In genomic region chr1:234634922-234635321, GRCh38 we compare ENCODE assay signal across 8 cellular contexts. TPM values are rescaled to one million over a fixed set of nuclear protein-coding genes. Genes with fewer than 3 reads are reported as not detected.
DNase-seq lines count a peak whose midpoint lies in the region; ATAC-seq, FAIRE-seq and TF ChIP-seq lines count a peak whose summit lies in the region.
"Not testable (repeated sequence)": the region's sequence is repeated elsewhere in the genome, so short reads cannot be mapped to it uniquely, and the experiment has no call there.

No MANE protein-coding gene starts in this region.

- dilution Hi-C loops in IMR-90 (cut with HindIII; ENCODE audit: low sequenced_read_pairs, unreplicated experiment): not testable (repeated sequence)

- not testable (repeated sequence) for H2BK15ac ChIP-seq in IMR-90 (ENCODE audit: low read depth, low read length)

- H3K36me3 Mint-ChIP-seq in natural killer cell treated with Interleukin-12 subunit alpha and Interleukin-12 subunit beta and Interleukin-15 and Interleukin-18, amount 100 ng/mL, for 72 hours; stimulated activated effector memory CD8-positive, alpha-beta T cell treated with anti-CD3 and anti-CD28 coated beads, Interleukin-12 subunit alpha, Interleukin-12 subunit beta, amount 100 ng/mL, for 72 hours: not testable (repeated sequence)

- ATAC-seq in IMR-90 (ENCODE audit: low read depth); Panc1; HepG2; natural killer cell treated with Interleukin-12 subunit alpha and Interleukin-12 subunit beta and Interleukin-15 and Interleukin-18, amount 100 ng/mL, for 72 hours; stimulated activated effector memory CD8-positive, alpha-beta T cell treated with anti-CD3 and anti-CD28 coated beads, Interleukin-12 subunit alpha, Interleukin-12 subunit beta, amount 100 ng/mL, for 72 hours: not testable (repeated sequence)

- not testable (repeated sequence) for TF ChIP-seq POLR2A in IMR-90 (IDR thresholded peaks at IDR 0.05; ENCODE audit: low read depth, low read length); HepG2 (IDR thresholded peaks at IDR 0.05; ENCODE audit: insufficient read depth in 1 of 2, low read depth in 2 of 2, low read length in 2 of 2)

- H3K9me1 ChIP-seq in IMR-90 (ENCODE audit: insufficient read depth, low read length): not testable (repeated sequence)

- not testable (repeated sequence) for H2BK5ac ChIP-seq in IMR-90 (ENCODE audit: low read depth, low read length, poor library complexity, severe bottlenecking)

- not testable (repeated sequence) for H4K20me1 ChIP-seq in IMR-90 (ENCODE audit: insufficient read depth, low read length); HepG2 (ENCODE audit: insufficient read depth, low read length); smooth muscle cell (ENCODE audit: low read depth)

- 0 out of 2 replicates have a peak overlapping the region, but pooled peaks have one; percentile 11 for H4K91ac ChIP-seq in IMR-90 (ENCODE audit: insufficient read depth, low read depth, low read length)

- H3K18ac ChIP-seq in IMR-90 (ENCODE audit: low read depth, low read length): not testable (repeated sequence)

- H3K23ac ChIP-seq in IMR-90 (ENCODE audit: low read depth, low read length): not testable (repeated sequence)

- not testable (repeated sequence) for TF ChIP-seq RAD21 in IMR-90 (IDR thresholded peaks at IDR 0.05; ENCODE audit: low read length); HepG2 (CRISPR knock-in tag; IDR thresholded peaks at IDR 0.05)

- H4K5ac ChIP-seq in IMR-90 (ENCODE audit: low read depth, low read length): not testable (repeated sequence)

- H2AK9ac ChIP-seq in IMR-90 (replicated peaks; ENCODE audit: low read depth, low read length, poor library complexity): not testable (repeated sequence)

- peak overlapping the region; percentile 54 to 63 for H3K27ac Mint-ChIP-seq in natural killer cell treated with Interleukin-12 subunit alpha and Interleukin-12 subunit beta and Interleukin-15 and Interleukin-18, amount 100 ng/mL, for 72 hours
- peak overlapping the region; percentile 60 for H3K27ac Mint-ChIP-seq in stimulated activated effector memory CD8-positive, alpha-beta T cell treated with anti-CD3 and anti-CD28 coated beads, Interleukin-12 subunit alpha, Interleukin-12 subunit beta, amount 100 ng/mL, for 72 hours

- not testable (repeated sequence) for H2AFZ ChIP-seq in IMR-90 (replicated peaks; ENCODE audit: low read length, poor library complexity); HepG2 (ENCODE audit: low read length)
- H2AFZ ChIP-seq in smooth muscle cell (ENCODE audit: low read depth): peak overlapping the region; percentile 18

- H3F3A ChIP-seq in smooth muscle cell (ENCODE audit: low read depth): not testable (repeated sequence)

- CTCF ChIA-PET in HEK293 (lab: Yijun Ruan, JAX); IMR-90 (lab: Yijun Ruan, JAX); Panc1 (lab: Charles Lee); HepG2 (lab: Yijun Ruan, JAX; ENCODE audit: low intra/inter-chr PET ratio, low total read pairs): not testable (repeated sequence)

- not testable (repeated sequence) for FAIRE-seq in HepG2 (lab: Jason Lieb, UNC)

- H3K9me3 ChIP-seq in HEK293 (ENCODE audit: control insufficient read depth, insufficient read depth, low read depth, low read length); IMR-90 (ENCODE audit: control insufficient read depth, insufficient read depth, low read length); Panc1 (ENCODE audit: control insufficient read depth, insufficient read depth, low read depth, low read length); colonic mucosa; HepG2 (ENCODE audit: low read length); smooth muscle cell (replicated peaks; ENCODE audit: low read depth): not testable (repeated sequence)

- H3K9ac ChIP-seq in IMR-90 (ENCODE audit: low read depth, low read length); colonic mucosa (ENCODE audit: low read depth in 2 of 2, low read length in 2 of 2); HepG2 (ENCODE audit: insufficient read depth, low read depth, low read length); smooth muscle cell (ENCODE audit: low read depth): not testable (repeated sequence)

- H3K4me1 ChIP-seq in HEK293 (ENCODE audit: control insufficient read depth, insufficient read depth, low read length); IMR-90 (ENCODE audit: control insufficient read depth, insufficient read depth, low read length); Panc1 (ENCODE audit: control insufficient read depth, insufficient read depth, low read length); colonic mucosa; smooth muscle cell (ENCODE audit: low read depth): not testable (repeated sequence)
- H3K4me1 ChIP-seq in HepG2 (ENCODE audit: insufficient read depth, low read length): peaks cover 82% of the 10 kb centered on the region

- not testable (repeated sequence) for H3K4ac ChIP-seq in IMR-90 (ENCODE audit: low read depth, low read length)

- not testable (repeated sequence) for H3K79me1 ChIP-seq in IMR-90 (ENCODE audit: low read depth in 1 of 2, low read length in 2 of 2)

- H3K27me3 ChIP-seq in IMR-90 (ENCODE audit: control insufficient read depth, insufficient read depth, low read length); Panc1 (ENCODE audit: control insufficient read depth, insufficient read depth, low read length); colonic mucosa; HepG2 (ENCODE audit: control insufficient read depth in 1 of 2, insufficient read depth in 2 of 2, low read length in 2 of 2); smooth muscle cell (ENCODE audit: low read depth): not testable (repeated sequence)

- H4K8ac ChIP-seq in IMR-90 (ENCODE audit: low read depth in 2 of 2, low read length in 2 of 2): not testable (repeated sequence)

- POLR2A ChIA-PET in HEK293 (lab: Yijun Ruan, JAX); IMR-90 (lab: Charles Lee; ENCODE audit: unreplicated experiment); Panc1 (lab: Charles Lee): not testable (repeated sequence)
- POLR2A ChIA-PET in HepG2 (lab: Yijun Ruan, JAX): interaction anchor here (4.4 kb wide), 1 partner anchor 23 kb away, joined by 44 read pairs; no protein-coding TSS in a partner anchor

- H3K27me3 Mint-ChIP-seq in natural killer cell treated with Interleukin-12 subunit alpha and Interleukin-12 subunit beta and Interleukin-15 and Interleukin-18, amount 100 ng/mL, for 72 hours: not testable (repeated sequence)

- not testable (repeated sequence) for H3K4me2 ChIP-seq in IMR-90 (ENCODE audit: low read depth, low read length); HepG2 (ENCODE audit: low read depth, low read length); smooth muscle cell

- peaks cover 3 to 19% of the 10 kb centered on the region in 2 donors for H3K4me1 Mint-ChIP-seq in natural killer cell treated with Interleukin-12 subunit alpha and Interleukin-12 subunit beta and Interleukin-15 and Interleukin-18, amount 100 ng/mL, for 72 hours (ENCODE audit: low read depth in 2 of 2)
- peaks cover 17% of the 10 kb centered on the region for H3K4me1 Mint-ChIP-seq in stimulated activated effector memory CD8-positive, alpha-beta T cell treated with anti-CD3 and anti-CD28 coated beads, Interleukin-12 subunit alpha, Interleukin-12 subunit beta, amount 100 ng/mL, for 72 hours

- H3K79me2 ChIP-seq in HepG2 (ENCODE audit: insufficient read depth, low read length); smooth muscle cell (ENCODE audit: low read depth): not testable (repeated sequence)

- TF ChIP-seq EP300 in HepG2 (IDR thresholded peaks at IDR 0.05; ENCODE audit: low read depth in 2 of 2, low read length in 2 of 2); HepG2 (CRISPR knock-in tag; IDR thresholded peaks at IDR 0.05; ENCODE audit: borderline replicate concordance): not testable (repeated sequence)

- H2BK20ac ChIP-seq in IMR-90 (ENCODE audit: low read depth, low read length): not testable (repeated sequence)

- H3K14ac ChIP-seq in IMR-90 (replicated peaks; ENCODE audit: low read depth, low read length): not testable (repeated sequence)

- H3K56ac ChIP-seq in IMR-90 (ENCODE audit: extremely low read depth, insufficient read depth, low read length): not testable (repeated sequence)

- H2BK120ac ChIP-seq in IMR-90 (ENCODE audit: low read depth, low read length): not testable (repeated sequence)

- H3K36me3 ChIP-seq in HEK293 (ENCODE audit: control insufficient read depth in 2 of 2, insufficient read depth in 1 of 2, low read length in 2 of 2); IMR-90 (ENCODE audit: control insufficient read depth, insufficient read depth, low read length); Panc1 (ENCODE audit: control insufficient read depth, insufficient read depth, low read length); colonic mucosa; HepG2 (replicated peaks in 1 of 2; ENCODE audit: control insufficient read depth in 1 of 2, insufficient read depth in 2 of 2, low read length in 2 of 2); smooth muscle cell (ENCODE audit: low read depth): not testable (repeated sequence)

- not testable (repeated sequence) for H3K9me3 Mint-ChIP-seq in natural killer cell treated with Interleukin-12 subunit alpha and Interleukin-12 subunit beta and Interleukin-15 and Interleukin-18, amount 100 ng/mL, for 72 hours; stimulated activated effector memory CD8-positive, alpha-beta T cell treated with anti-CD3 and anti-CD28 coated beads, Interleukin-12 subunit alpha, Interleukin-12 subunit beta, amount 100 ng/mL, for 72 hours

- not testable (repeated sequence) for TF ChIP-seq CTCF in HEK293 (tag by site-specific recombination; IDR thresholded peaks at IDR 0.05); IMR-90 (conservative IDR thresholded peaks at IDR 0.05; ENCODE audit: low read depth, low read length); Panc1 (IDR thresholded peaks at IDR 0.05); colonic mucosa (IDR thresholded peaks at IDR 0.05); HepG2 (CRISPR knock-in tag; IDR thresholded peaks at IDR 0.05); smooth muscle cell (IDR thresholded peaks at IDR 0.05; ENCODE audit: borderline replicate concordance, insufficient read depth, poor library complexity, severe bottlenecking)

- H3K4me3 Mint-ChIP-seq in natural killer cell treated with Interleukin-12 subunit alpha and Interleukin-12 subunit beta and Interleukin-15 and Interleukin-18, amount 100 ng/mL, for 72 hours; stimulated activated effector memory CD8-positive, alpha-beta T cell treated with anti-CD3 and anti-CD28 coated beads, Interleukin-12 subunit alpha, Interleukin-12 subunit beta, amount 100 ng/mL, for 72 hours: not testable (repeated sequence)

- DNase-seq in IMR-90; Panc1 (ENCODE audit: low read depth, low spot score); HepG2 (ENCODE audit: low spot score); natural killer cell treated with Interleukin-12 subunit alpha and Interleukin-12 subunit beta and Interleukin-15 and Interleukin-18, amount 100 ng/mL, for 72 hours (ENCODE audit: low spot score); smooth muscle cell (lab: John Stamatoyannopoulos, UW; ENCODE audit: unreplicated experiment); stimulated activated effector memory CD8-positive, alpha-beta T cell treated with anti-CD3 and anti-CD28 coated beads, Interleukin-12 subunit alpha, Interleukin-12 subunit beta, amount 100 ng/mL, for 72 hours (ENCODE audit: low spot score in 2 of 2): not testable (repeated sequence)
- peak; percentile 12 for DNase-seq in colonic mucosa

- WGBS in IMR-90 (ENCODE audit: extremely low coverage in 2 of 2, insufficient read length in 1 of 2), 2 experiments: 100% methylated on average over 1 of the region's 9 CpGs; no CpG with 5 or more reads in 1 of the 2 experiments
- 92% methylated on average over 9 of the region's 9 CpGs for WGBS in HepG2 (ENCODE audit: low lambda C conversion rate)
- WGBS in smooth muscle cell (ENCODE audit: low lambda C conversion rate): 86% methylated on average over 9 of the region's 9 CpGs

- H3K27ac ChIP-seq in HEK293 (ENCODE audit: extremely low read depth, low read depth, low read length); IMR-90 (ENCODE audit: insufficient read depth, low read length); colonic mucosa; HepG2 (ENCODE audit: extremely low read length, insufficient read depth, low read length): not testable (repeated sequence)
- H3K27ac ChIP-seq in Panc1 (ENCODE audit: low read length) (peak overlapping the region; percentile 44; the same call in 1 of the 2 replicates), smooth muscle cell (ENCODE audit: low read depth) (peak overlapping the region; percentile 47)

- not testable (repeated sequence) for H2AK5ac ChIP-seq in IMR-90 (ENCODE audit: low read depth, low read length)

- H3K4me3 ChIP-seq in HEK293 (ENCODE audit: low read depth, low read length); IMR-90 (ENCODE audit: insufficient read depth, low read depth, low read length); Panc1 (ENCODE audit: low read depth in 2 of 2, low read length in 2 of 2); colonic mucosa; HepG2 (replicated peaks in 1 of 3; ENCODE audit: insufficient read depth in 1 of 3, low read depth in 2 of 3, low read length in 3 of 3); smooth muscle cell: not testable (repeated sequence)

- intact Hi-C loops in IMR-90 (cut with micrococcal nuclease); Panc1 (cut with micrococcal nuclease; ENCODE audit: unreplicated experiment); colonic mucosa (cut with DNase I); HepG2 (cut with micrococcal nuclease; ENCODE audit: unreplicated experiment): not testable (repeated sequence)

- in situ Hi-C loops in IMR-90 (cut with MboI; ENCODE audit: low sequenced_read_pairs); Panc1 (cut with HindIII; ENCODE audit: low pct_unique_long_range_greater_than_20kb, low sequenced_read_pairs); HepG2 (cut with HindIII; ENCODE audit: extremely low pct_ligation_motif_present, low pct_unique_long_range_greater_than_20kb): not testable (repeated sequence)

- not testable (repeated sequence) for BruUV-seq in IMR-90 (replicated peaks; lab: Mats Ljungman, UMichigan); Panc1 (replicated peaks; lab: Mats Ljungman, UMichigan); HepG2 (replicated peaks; lab: Mats Ljungman, UMichigan)

RNA-seq across cellular contexts. Expression of gene IRF2BP2, which starts 24.9 kb away (rescaled TPM):
- 37.2 and 47.0 TPM in 2 replicates for total RNA-seq in IMR-90 (2012; rRNA removed)
- polyA plus RNA-seq in IMR-90 (2012; rRNA removed): 56.5 and 66.6 TPM in 2 replicates
- polyA plus RNA-seq in IMR-90 (2012; cell fraction: cytosol; rRNA removed): 12.6 and 82.3 TPM in 2 replicates
- 216 and 242 TPM in 2 replicates for polyA plus RNA-seq in IMR-90 (2012; cell fraction: nucleus; rRNA removed; ENCODE audit: low replicate concordance)
- total RNA-seq in Panc1 (2021; ENCODE audit: unreplicated experiment): 187 TPM
- polyA plus RNA-seq in Panc1 (2012; ENCODE audit: insufficient read length): 155 TPM
- total RNA-seq in colonic mucosa: 100 to 1,000 TPM; 157 to 164 TPM
- total RNA-seq in HepG2 (2016; rRNA removed; fragmentation: Illumina TruSeq; extraction: Trizol): 127 and 147 TPM in 2 replicates
- total RNA-seq in HepG2 (2016; cell fraction: cytosol; rRNA removed; fragmentation: Illumina TruSeq; extraction: Trizol; ENCODE audit: low read depth): 25.1 and 26.8 TPM in 2 replicates
- 104 and 154 TPM in 2 replicates for total RNA-seq in HepG2 (2016; cell fraction: insoluble cytoplasmic fraction; rRNA removed; fragmentation: Illumina TruSeq; extraction: Trizol)
- 85.2 and 85.5 TPM in 2 replicates for total RNA-seq in HepG2 (2016; cell fraction: membrane; rRNA removed; fragmentation: Illumina TruSeq; extraction: Trizol)
- 132 and 141 TPM in 2 replicates for total RNA-seq in HepG2 (2016; cell fraction: nucleus; rRNA removed; fragmentation: Illumina TruSeq; extraction: Trizol)
- polyA plus RNA-seq in HepG2 (2011; rRNA removed): 140 and 180 TPM in 2 replicates
- 82.1 and 111 TPM in 2 replicates for polyA plus RNA-seq in HepG2 (2011; cell fraction: cytosol; rRNA removed)
- polyA plus RNA-seq in HepG2 (2011; cell fraction: nucleus; rRNA removed): 491 and 557 TPM in 2 replicates
- polyA plus RNA-seq in HepG2 (2012): 136 and 153 TPM in 2 replicates
- polyA plus RNA-seq in HepG2 (2016; cell fraction: cytosol; fragmentation: Illumina TruSeq; extraction: Trizol; ENCODE audit: low read depth): 22.4 and 23.1 TPM in 2 replicates
- 127 and 168 TPM in 2 replicates for polyA plus RNA-seq in HepG2 (2016; cell fraction: insoluble cytoplasmic fraction; fragmentation: Illumina TruSeq; extraction: Trizol; ENCODE audit: low read depth)
- polyA plus RNA-seq in HepG2 (2016; cell fraction: membrane; fragmentation: Illumina TruSeq; extraction: Trizol; ENCODE audit: low read depth): 58.5 and 65.6 TPM in 2 replicates
- 293 and 322 TPM in 2 replicates for polyA plus RNA-seq in HepG2 (2016; cell fraction: nucleus; fragmentation: Illumina TruSeq; extraction: Trizol; ENCODE audit: insufficient read depth, low read depth)
- polyA minus RNA-seq in HepG2 (2011; rRNA and poly(A)+ RNA removed; ENCODE audit: low replicate concordance): 43.4 and 196 TPM in 2 replicates
- 155 and 170 TPM in 2 replicates for polyA minus RNA-seq in HepG2 (2011; cell fraction: cytosol; rRNA and poly(A)+ RNA removed)
- 115 and 118 TPM in 2 replicates for polyA minus RNA-seq in HepG2 (2011; cell fraction: nucleus; rRNA and poly(A)+ RNA removed)
- total RNA-seq in natural killer cell treated with Interleukin-12 subunit alpha and Interleukin-12 subunit beta and Interleukin-15 and Interleukin-18, amount 100 ng/mL, for 72 hours: 100 to 1,000 TPM; 131 to 243 TPM
- 89.5 and 101 TPM in 2 replicates for total RNA-seq in smooth muscle cell
- polyA plus RNA-seq in smooth muscle cell: 40.3 and 44.5 TPM in 2 replicates
